9 cellular contexts compared by ENCODE assay signal in the genomic region with DNA sequence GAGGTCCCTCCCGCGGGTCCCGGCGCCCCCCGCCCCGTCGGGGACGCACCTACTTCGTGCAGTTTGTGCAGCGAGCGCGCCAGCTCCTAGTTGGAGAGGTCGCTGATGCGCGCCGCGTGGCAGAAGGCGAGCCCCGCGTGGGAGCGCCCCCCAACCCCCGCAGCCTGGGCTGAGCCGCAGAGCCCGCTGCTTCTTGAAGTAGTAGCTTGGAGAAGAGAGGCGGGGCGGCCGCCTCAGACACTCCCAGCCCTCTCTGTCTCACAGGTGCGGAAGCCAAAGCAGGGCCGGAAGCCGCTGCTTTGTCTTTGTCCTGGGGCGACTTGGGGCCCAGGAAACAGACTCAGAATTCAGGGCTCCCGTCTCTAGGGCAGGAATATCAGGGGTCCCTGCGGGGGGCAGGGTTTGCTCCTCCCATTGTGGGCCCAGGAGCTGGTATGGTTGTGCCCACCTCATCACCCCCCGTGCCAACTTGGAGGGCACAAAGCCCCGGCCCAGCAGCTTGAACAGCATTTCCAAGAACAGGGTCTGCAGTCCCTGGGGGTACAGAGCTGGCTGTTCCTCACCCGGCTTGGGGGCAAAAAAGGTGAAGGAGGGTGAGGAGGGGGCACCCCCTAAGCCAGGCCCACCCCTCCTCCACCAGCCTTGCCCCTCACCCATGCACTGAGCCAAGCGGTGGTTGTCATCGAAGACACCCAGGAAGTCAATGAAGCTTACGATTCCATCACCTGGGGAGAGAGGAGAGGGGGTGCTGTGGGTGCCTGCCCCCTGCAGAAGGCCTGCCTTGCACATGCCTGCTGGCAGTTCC. TPM values are rescaled to one million over a fixed set of nuclear protein-coding genes. Genes with fewer than 3 reads are reported as not detected.
DNase-seq lines count a peak whose midpoint lies in the region; ATAC-seq and TF ChIP-seq lines count a peak whose summit lies in the region.
"Had no signal": no experiment of that assay in that cellular context is flagged by ENCODE, and none has a peak within 500 bp of the region (broad histone marks: within the 10 kb centered on the region; RNA-seq: fewer than 3 reads in every experiment).

No MANE protein-coding gene starts in this region.

- H3K27me3 ChIP-seq in Caco-2 (replicated peaks; ENCODE audit: control insufficient read depth, insufficient read depth, low read length) (no peaks in the 10 kb centered on the region), WERI-Rb-1 (ENCODE audit: insufficient read depth, low read depth, severe bottlenecking) (no peaks in the 10 kb centered on the region)

- H3K4me3 ChIP-seq in Caco-2 (ENCODE audit: low read depth, low read length), result peak overlapping the region; percentile 63
- peak overlapping the region; percentile 88 for H3K4me3 ChIP-seq in WERI-Rb-1 (ENCODE audit: low read depth, low read length)

- TF ChIP-seq CTCF in Caco-2 (IDR thresholded peaks at IDR 0.05; ENCODE audit: insufficient read depth in 1 of 2, low read depth in 1 of 2, low read length in 1 of 2, severe bottlenecking in 1 of 2, unreplicated experiment in 1 of 2) (no peak), WERI-Rb-1 (IDR thresholded peaks at IDR 0.05; ENCODE audit: low read depth, low read length) (no peak)

- H3K27me3 Mint-ChIP-seq in Caco-2 (ENCODE audit: insufficient read depth, unreplicated experiment) (no peaks in the 10 kb centered on the region), IgD-negative memory B cell (no peaks in the 10 kb centered on the region), memory B cell (no peaks in the 10 kb centered on the region)

- H3K36me3 Mint-ChIP-seq in Caco-2 (ENCODE audit: insufficient read depth, unreplicated experiment) (peaks cover 8% of the 10 kb centered on the region), IgD-negative memory B cell (no peaks in the 10 kb centered on the region), memory B cell (peaks cover 9% of the 10 kb centered on the region)

- H3K4me1 Mint-ChIP-seq in Caco-2 (ENCODE audit: low read depth, unreplicated experiment), result peaks cover 10% of the 10 kb centered on the region
- H3K4me1 Mint-ChIP-seq in IgD-negative memory B cell, result peaks cover 5 to 11% (median 9%) of the 10 kb centered on the region in 3 donors
- H3K4me1 Mint-ChIP-seq in memory B cell, result peaks cover 24% of the 10 kb centered on the region

- no peaks in the 10 kb centered on the region for H3K9me3 Mint-ChIP-seq in Caco-2 (ENCODE audit: unreplicated experiment)
- H3K9me3 Mint-ChIP-seq in IgD-negative memory B cell, result no peaks in the 10 kb centered on the region
- no peaks in the 10 kb centered on the region for H3K9me3 Mint-ChIP-seq in memory B cell

- peaks cover 11% of the 10 kb centered on the region for H3K4me1 ChIP-seq in Caco-2

- H3K27ac ChIP-seq in WERI-Rb-1, result peak overlapping the region; percentile 89

- H3K36me3 ChIP-seq in Caco-2 (ENCODE audit: control insufficient read depth, insufficient read depth, low read length) (peaks cover 2% of the 10 kb centered on the region; the same call in 1 of the 2 replicates), WERI-Rb-1 (peaks cover 8% of the 10 kb centered on the region; the same call in 1 of the 2 replicates)

- H3K9me3 ChIP-seq in Caco-2 (no peaks in the 10 kb centered on the region), WERI-Rb-1 (ENCODE audit: severe bottlenecking) (no peaks in the 10 kb centered on the region)

- POLR2A ChIA-PET in Caco-2 (lab: Charles Lee), result interaction anchor here (0.6 to 1.9 kb wide), 5 partner anchors 29 to 123 kb away, joined by 3 to 10 read pairs (median 6); a partner anchor contains a TSS

- peak; percentile 67 to 73 for DNase-seq in Caco-2
- peak; percentile 75 for DNase-seq in WERI-Rb-1
- DNase-seq in central memory CD4-positive, alpha-beta T cell, result peak; percentile 86
- DNase-seq in memory B cell (ENCODE audit: low spot score in 2 of 2), result peak; percentile 69 to 74
- peak; percentile 78 to 82 for DNase-seq in stimulated activated CD8-positive, alpha-beta memory T cell treated with anti-CD3 and anti-CD28 coated beads, Interleukin-7, amount 100 ng/mL, for 4 hours (ENCODE audit: low read depth in 2 of 2)
- no peak for DNase-seq in NCI-H1048 (lab: John Stamatoyannopoulos, UW)

- peak; percentile 50 for ATAC-seq in GM21423 (IDR thresholded peaks at IDR 0.05; ENCODE audit: unreplicated experiment)
- ATAC-seq in memory B cell (ENCODE audit: low read depth), result peak; percentile 74

- H3K27ac Mint-ChIP-seq in Caco-2 (ENCODE audit: unreplicated experiment) (peak overlapping the region; percentile 92), IgD-negative memory B cell (peak overlapping the region; percentile 94 to 97 (median 95)), memory B cell (peak overlapping the region; percentile 86)

- intact Hi-C loops in Caco-2 (cut with micrococcal nuclease; ENCODE audit: unreplicated experiment), result no loop called here

- CTCF ChIA-PET in Caco-2 (lab: Charles Lee), result interaction anchor here (0.5 to 2.0 kb wide), 9 partner anchors 12 to 180 kb away, joined by 3 to 13 read pairs (median 5); a partner anchor contains a TSS

- H3K4me3 Mint-ChIP-seq in Caco-2 (ENCODE audit: unreplicated experiment) (peak overlapping the region; percentile 81), IgD-negative memory B cell (peak overlapping the region; percentile 86 to 96 (median 90)), memory B cell (peak overlapping the region; percentile 91)

- TSS peak; percentile 34 for BruUV-seq in Caco-2 (replicated peaks; lab: Mats Ljungman, UMichigan)

RNA-seq across cellular contexts. Expression of a gene that starts 13.6 kb away (rescaled TPM):
- not detected in 2 replicates for total RNA-seq in Caco-2 (2022)
- 0.34 TPM for polyA plus RNA-seq in IgD-negative memory B cell
- total RNA-seq: NCI-H460 had no signal

RNA-seq across cellular contexts. Expression of a gene that starts 26.6 kb away (rescaled TPM):
- total RNA-seq in Caco-2 (2022), result 2.8 and 3.0 TPM in 2 replicates
- polyA plus RNA-seq in IgD-negative memory B cell, result 36.5 TPM
